1 cellular context compared by ENCODE assay signal in the genomic region with DNA sequence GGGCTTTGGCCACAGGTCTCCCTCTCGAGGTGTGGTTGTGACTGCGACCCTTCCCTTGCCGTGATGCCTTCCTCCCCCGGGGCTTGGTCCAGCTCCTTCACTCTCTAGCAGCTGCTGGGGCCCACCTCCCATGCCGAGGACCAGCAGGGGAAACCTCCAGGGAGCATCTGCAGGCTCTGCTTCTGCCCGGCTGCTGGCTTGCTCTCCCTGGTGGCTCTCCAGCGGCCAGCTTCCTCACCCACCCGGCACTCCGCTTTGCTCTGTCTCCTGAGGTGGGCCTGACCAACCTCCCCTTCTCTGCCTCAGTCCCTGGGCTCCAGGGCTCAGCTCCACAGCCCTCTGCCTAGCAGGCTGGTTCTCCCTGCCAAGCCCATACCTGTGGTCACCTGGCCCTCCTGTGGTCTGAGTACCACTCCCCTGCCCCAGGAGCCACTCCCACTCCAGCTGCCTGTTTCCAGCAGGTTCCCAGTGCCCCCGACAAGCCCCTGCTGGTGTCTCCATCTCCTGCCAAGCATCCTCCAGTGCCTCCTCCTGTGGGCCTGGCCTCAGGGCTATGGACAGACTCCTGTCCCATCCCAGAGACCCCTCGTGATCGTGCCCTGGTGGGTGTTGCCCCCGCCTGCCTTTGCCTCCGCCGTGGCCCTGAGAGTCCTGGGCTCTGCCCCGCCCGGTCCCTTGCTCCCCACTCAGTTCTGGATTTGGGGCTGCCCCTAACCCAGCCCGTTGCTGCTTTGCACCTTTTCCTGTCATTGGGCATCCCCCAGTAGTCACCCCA.
TF ChIP-seq lines count a peak whose summit lies in the region.

No MANE protein-coding gene starts in this region.

TF ChIP-seq in IMR-90, 13 proteins besides CTCF, POLR2A, EP300 and RAD21:
- no peak for TF ChIP-seq NFE2L2 (IDR thresholded peaks at IDR 0.05; ENCODE audit: low read depth, low read length)
- TF ChIP-seq, protein P1, sequence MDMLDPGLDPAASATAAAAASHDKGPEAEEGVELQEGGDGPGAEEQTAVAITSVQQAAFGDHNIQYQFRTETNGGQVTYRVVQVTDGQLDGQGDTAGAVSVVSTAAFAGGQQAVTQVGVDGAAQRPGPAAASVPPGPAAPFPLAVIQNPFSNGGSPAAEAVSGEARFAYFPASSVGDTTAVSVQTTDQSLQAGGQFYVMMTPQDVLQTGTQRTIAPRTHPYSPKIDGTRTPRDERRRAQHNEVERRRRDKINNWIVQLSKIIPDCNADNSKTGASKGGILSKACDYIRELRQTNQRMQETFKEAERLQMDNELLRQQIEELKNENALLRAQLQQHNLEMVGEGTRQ (IDR thresholded peaks at IDR 0.05; ENCODE audit: low read depth, low read length), result no peak
- no peak for TF ChIP-seq RCOR1 (IDR thresholded peaks at IDR 0.05; ENCODE audit: insufficient replicate concordance, low read length)
- TF ChIP-seq CEBPB (IDR thresholded peaks at IDR 0.05; ENCODE audit: low read depth, low read length), result no peak
- no peak for TF ChIP-seq FOS (IDR thresholded peaks at IDR 0.05; ENCODE audit: low read depth, low read length)
